In genomic region chr22:50030315-50031188, GRCh38 we compare ENCODE assay signal across 8 cellular contexts. TPM values are rescaled to one million over a fixed set of nuclear protein-coding genes. Genes with fewer than 3 reads are reported as not detected.
DNase-seq lines count a peak whose midpoint lies in the region; ATAC-seq and TF ChIP-seq lines count a peak whose summit lies in the region.

No MANE protein-coding gene starts in this region.

- no peak overlapping the region for H3K27ac Mint-ChIP-seq in activated naive CD4-positive, alpha-beta T cell treated with anti-CD3 and anti-CD28 coated beads for 36 hours
- no peak overlapping the region for H3K27ac Mint-ChIP-seq in glutamatergic neuron (ENCODE audit: unreplicated experiment)

- in situ Hi-C loops in transverse colon (cut with MboI; ENCODE audit: low pct_ligation_motif_present in 1 of 4, low pct_unique_long_range_greater_than_20kb in 1 of 4, low sequenced_read_pairs in 3 of 4) = loop anchor here (5.0 to 25.0 kb wide), 3 partner anchors 98 to 268 kb away; no protein-coding TSS in a partner anchor

- H3K27ac ChIP-seq in KMS-11 (no peak overlapping the region), parathyroid adenoma (no peak overlapping the region), transverse colon (no peak overlapping the region)

- H3K4me1 ChIP-seq in KMS-11 (ENCODE audit: low read depth, poor library complexity, severe bottlenecking) = no peaks in the 10 kb centered on the region
- no peaks in the 10 kb centered on the region for H3K4me1 ChIP-seq in parathyroid adenoma
- peaks cover 0 to 9% (median 7%) of the 10 kb centered on the region in 4 donors for H3K4me1 ChIP-seq in transverse colon

- H4K20me1 ChIP-seq in KMS-11 (ENCODE audit: insufficient read depth) = no peaks in the 10 kb centered on the region

- H3K4me2 ChIP-seq in KMS-11 = no peak overlapping the region
- H3K4me2 ChIP-seq in parathyroid adenoma (ENCODE audit: low read length) = no peak overlapping the region

- no peak for TF ChIP-seq EP300 in transverse colon (IDR thresholded peaks at IDR 0.05; ENCODE audit: low read depth)

- DNase-seq in GM12865 (ENCODE audit: low read depth) (peak; percentile 88), glutamatergic neuron (peak; percentile 82), transverse colon (peak; percentile 77), NCI-H1048 (lab: John Stamatoyannopoulos, UW) (no peak)
- DNase-seq in activated naive CD4-positive, alpha-beta T cell treated with anti-CD3 and anti-CD28 coated beads for 36 hours = peak; percentile 93

- intact Hi-C loops in activated naive CD4-positive, alpha-beta T cell treated with anti-CD3 and anti-CD28 coated beads for 36 hours (cut with micrococcal nuclease) = loop anchor here (1.0 to 2.0 kb wide), 5 partner anchors 11 to 263 kb away; no protein-coding TSS in a partner anchor
- intact Hi-C loops in transverse colon (cut with DNase I; ENCODE audit: low total_unique reads) = loop anchor here (2.0 to 10.0 kb wide), 2 partner anchors 102 to 256 kb away; no protein-coding TSS in a partner anchor

- 10% methylated on average over 29 of the region's 51 CpGs; no CpG with 5 or more reads in 1 of the 2 donors for WGBS in transverse colon (ENCODE audit: low coverage in 1 of 2), 2 donors

- H3K9me3 ChIP-seq in parathyroid adenoma (ENCODE audit: control insufficient read depth, low read length) (no peaks in the 10 kb centered on the region), transverse colon (no peaks in the 10 kb centered on the region)

- no peaks in the 10 kb centered on the region for H3K9me3 Mint-ChIP-seq in activated naive CD4-positive, alpha-beta T cell treated with anti-CD3 and anti-CD28 coated beads for 36 hours
- H3K9me3 Mint-ChIP-seq in glutamatergic neuron (ENCODE audit: unreplicated experiment) = peaks cover 3% of the 10 kb centered on the region

- peaks cover 13% of the 10 kb centered on the region for H3K4me1 Mint-ChIP-seq in activated naive CD4-positive, alpha-beta T cell treated with anti-CD3 and anti-CD28 coated beads for 36 hours (ENCODE audit: low read depth)
- no peaks in the 10 kb centered on the region for H3K4me1 Mint-ChIP-seq in glutamatergic neuron (ENCODE audit: low read depth, unreplicated experiment)

- H3K4me3 ChIP-seq in GM12865 (ENCODE audit: low read depth, low read length) (no peak overlapping the region), KMS-11 (IDR thresholded peaks at IDR 0.05; ENCODE audit: insufficient read depth, low read depth, low read length) (no peak overlapping the region), parathyroid adenoma (ENCODE audit: low read depth, low read length) (no peak overlapping the region), transverse colon (no peak overlapping the region)

- no peak for TF ChIP-seq POLR2A in transverse colon (IDR thresholded peaks at IDR 0.05)

- no peaks in the 10 kb centered on the region; the same call in 1 of the 2 replicates for H3K27me3 ChIP-seq in KMS-11 (ENCODE audit: insufficient read depth, low read depth)
- no peaks in the 10 kb centered on the region for H3K27me3 ChIP-seq in parathyroid adenoma (ENCODE audit: control insufficient read depth, insufficient read depth, low read length)
- H3K27me3 ChIP-seq in transverse colon = peaks cover 53% of the 10 kb centered on the region

- H3K79me2 ChIP-seq in KMS-11 (ENCODE audit: insufficient read depth, low read depth) = no peaks in the 10 kb centered on the region
- no peaks in the 10 kb centered on the region for H3K79me2 ChIP-seq in parathyroid adenoma

- CTCF ChIA-PET in activated naive CD4-positive, alpha-beta T cell treated with anti-CD3 and anti-CD28 coated beads for 36 hours (lab: Charles Lee) = interaction anchor here (0.7 to 3.3 kb wide), 32 partner anchors 11 to 329 kb away, joined by 3 to 68 read pairs (median 6); no protein-coding TSS in a partner anchor

- H3K36me3 ChIP-seq in KMS-11 (ENCODE audit: insufficient read depth) (no peaks in the 10 kb centered on the region), parathyroid adenoma (ENCODE audit: control insufficient read depth, insufficient read depth, low read length) (no peaks in the 10 kb centered on the region), transverse colon (no peaks in the 10 kb centered on the region)

- H3K9ac ChIP-seq in KMS-11 (no peak overlapping the region), parathyroid adenoma (no peak overlapping the region)

- no peaks in the 10 kb centered on the region for H3K36me3 Mint-ChIP-seq in activated naive CD4-positive, alpha-beta T cell treated with anti-CD3 and anti-CD28 coated beads for 36 hours (ENCODE audit: low read depth)
- H3K36me3 Mint-ChIP-seq in glutamatergic neuron (ENCODE audit: unreplicated experiment) = no peaks in the 10 kb centered on the region

- no peak overlapping the region for H3K4me3 Mint-ChIP-seq in activated naive CD4-positive, alpha-beta T cell treated with anti-CD3 and anti-CD28 coated beads for 36 hours
- H3K4me3 Mint-ChIP-seq in glutamatergic neuron (ENCODE audit: unreplicated experiment) = no peak overlapping the region

- H2AFZ ChIP-seq in KMS-11 (ENCODE audit: low read depth) (peak overlapping the region; percentile 44; the same call in 1 of the 2 replicates), parathyroid adenoma (no peak overlapping the region)

- TF ChIP-seq CTCF in GM12865 (IDR thresholded peaks at IDR 0.05; ENCODE audit: insufficient read depth, low read depth, low read length, missing control alignments) (peak; percentile 89), KMS-11 (conservative IDR thresholded peaks at IDR 0.05; ENCODE audit: low read depth, low read length) (peak; percentile 49), glutamatergic neuron (IDR thresholded peaks at IDR 0.05; ENCODE audit: partially characterized antibody, unreplicated experiment) (peak; percentile 66), parathyroid adenoma (IDR thresholded peaks at IDR 0.05) (peak; percentile 68), transverse colon (IDR thresholded peaks at IDR 0.05) (peak; percentile 83 to 94 (median 87))

- peaks cover 21% of the 10 kb centered on the region for H3K27me3 Mint-ChIP-seq in activated naive CD4-positive, alpha-beta T cell treated with anti-CD3 and anti-CD28 coated beads for 36 hours (ENCODE audit: low read depth)
- peaks cover 2% of the 10 kb centered on the region for H3K27me3 Mint-ChIP-seq in glutamatergic neuron (ENCODE audit: unreplicated experiment)

- ATAC-seq in SK-N-SH treated with all-trans-retinoic acid at 6 μM for 48 hours = peak; percentile 95

TF ChIP-seq in SK-N-SH treated with all-trans-retinoic acid at 6 μM for 48 hours, 23 proteins besides CTCF, POLR2A, EP300 and RAD21 (continues in another document):
- TF ChIP-seq ISL1 (CRISPR knock-in tag; IDR thresholded peaks at IDR 0.05) = no peak
- TF ChIP-seq ZNF565 (CRISPR knock-in tag; conservative IDR thresholded peaks at IDR 0.05; ENCODE audit: low read depth) = no peak
- no peak for TF ChIP-seq ZFP30 (CRISPR knock-in tag; IDR thresholded peaks at IDR 0.05)
- no peak for TF ChIP-seq ZNF8 (CRISPR knock-in tag; IDR thresholded peaks at IDR 0.05)
- no peak for TF ChIP-seq GLIS3 (CRISPR knock-in tag; IDR thresholded peaks at IDR 0.05)
- TF ChIP-seq POU6F1 (CRISPR knock-in tag; IDR thresholded peaks at IDR 0.05; ENCODE audit: borderline replicate concordance, low read depth) = no peak
- no peak for TF ChIP-seq ZC3H10 (CRISPR knock-in tag; IDR thresholded peaks at IDR 0.05)
- no peak for TF ChIP-seq CREB5 (CRISPR knock-in tag; IDR thresholded peaks at IDR 0.05; ENCODE audit: low read depth)
- TF ChIP-seq BACH2 (CRISPR knock-in tag; IDR thresholded peaks at IDR 0.05; ENCODE audit: borderline replicate concordance) = no peak

RNA-seq across cellular contexts. Expression of gene IL17REL, which starts 18.0 kb away (rescaled TPM):
- under 1 TPM; 0.12 to 0.15 TPM for total RNA-seq in activated naive CD4-positive, alpha-beta T cell treated with anti-CD3 and anti-CD28 coated beads for 36 hours
- total RNA-seq in glutamatergic neuron (ENCODE audit: unreplicated experiment) (not detected), transverse colon (1 to 10 TPM in 2 of 4 donors, under 1 TPM in 2; 0.32 to 2.2 (median 1.3) TPM)

RNA-seq across cellular contexts. Expression of gene TTLL8, which starts 27.5 kb away (rescaled TPM):
- total RNA-seq in activated naive CD4-positive, alpha-beta T cell treated with anti-CD3 and anti-CD28 coated beads for 36 hours = not detected
- not detected for total RNA-seq in glutamatergic neuron (ENCODE audit: unreplicated experiment)
- not detected for total RNA-seq in transverse colon

RNA-seq across cellular contexts. Expression of gene MLC1, which starts 54.7 kb away (rescaled TPM):
- total RNA-seq in activated naive CD4-positive, alpha-beta T cell treated with anti-CD3 and anti-CD28 coated beads for 36 hours = under 1 TPM in 1 of 2 experiments, not detected in 1; 0.05 TPM
- total RNA-seq in glutamatergic neuron (ENCODE audit: unreplicated experiment) = not detected
- total RNA-seq in transverse colon = not detected

RNA-seq across cellular contexts. Expression of gene MOV10L1, which starts 59.3 kb away (rescaled TPM):
- total RNA-seq in activated naive CD4-positive, alpha-beta T cell treated with anti-CD3 and anti-CD28 coated beads for 36 hours = not detected
- total RNA-seq in glutamatergic neuron (ENCODE audit: unreplicated experiment) (0.34 TPM), transverse colon (under 1 TPM in 3 of 4 donors, not detected in 1; 0.20 to 0.48 (median 0.41) TPM)
